ENCODE assay signal across 11 cellular contexts in genomic region chr19:7670150-7670784, GRCh38. TPM values are rescaled to one million over a fixed set of nuclear protein-coding genes. Genes with fewer than 3 reads are reported as not detected.
DNase-seq lines count a peak whose midpoint lies in the region; ATAC-seq, FAIRE-seq and TF ChIP-seq lines count a peak whose summit lies in the region.
"Had no signal": no experiment of that assay in that cellular context is flagged by ENCODE, and none has a peak within 500 bp of the region (broad histone marks: within the 10 kb centered on the region; RNA-seq: fewer than 3 reads in every experiment).

No MANE protein-coding gene starts in this region.

- peaks cover 29% of the 10 kb centered on the region for H3K27me3 Mint-ChIP-seq in activated CD8-positive, alpha-beta memory T cell treated with anti-CD3 and anti-CD28 coated beads, Interleukin-2, amount 10 ng/mL, durations not matched to agents 7 days and 5 days
- peaks cover 90% of the 10 kb centered on the region for H3K27me3 Mint-ChIP-seq in WTC11 (ENCODE audit: low read depth)
- H3K27me3 Mint-ChIP-seq in stimulated activated naive CD8-positive, alpha-beta T cell treated with anti-CD3 and anti-CD28 coated beads, Interleukin-15, Interleukin-2, amounts not matched to agents 100 ng/mL and 50 ng/mL, for 24 hours, result peaks cover 35% of the 10 kb centered on the region

- CTCF ChIA-PET in activated CD8-positive, alpha-beta memory T cell treated with anti-CD3 and anti-CD28 coated beads, Interleukin-2, amount 10 ng/mL, durations not matched to agents 7 days and 5 days (lab: Charles Lee), result interaction anchor here (1.6 to 2.8 kb wide), 6 partner anchors 10 to 303 kb away, joined by 4 to 23 read pairs (median 6); partner anchors contain the start of gene TRAPPC5
- CTCF ChIA-PET in WTC11 (lab: Charles Lee), result interaction anchor here (1.5 to 5.5 kb wide), 4 partner anchors 10 to 129 kb away, joined by 4 to 57 read pairs (median 18); partner anchors contain the start of gene TRAPPC5

- H3K36me3 Mint-ChIP-seq in activated CD8-positive, alpha-beta memory T cell treated with anti-CD3 and anti-CD28 coated beads, Interleukin-2, amount 10 ng/mL, durations not matched to agents 7 days and 5 days, result no peaks in the 10 kb centered on the region
- H3K36me3 Mint-ChIP-seq in WTC11, result no peaks in the 10 kb centered on the region; the same call in 1 of the 2 replicates
- no peaks in the 10 kb centered on the region for H3K36me3 Mint-ChIP-seq in stimulated activated naive CD8-positive, alpha-beta T cell treated with anti-CD3 and anti-CD28 coated beads, Interleukin-15, Interleukin-2, amounts not matched to agents 100 ng/mL and 50 ng/mL, for 24 hours (ENCODE audit: low read depth)

- FAIRE-seq in GM12891 (lab: Jason Lieb, UNC), result no peak

- peak; percentile 57 for DNase-seq in activated CD8-positive, alpha-beta memory T cell treated with anti-CD3 and anti-CD28 coated beads, Interleukin-2, amount 10 ng/mL, durations not matched to agents 7 days and 5 days
- no peak for DNase-seq in activated CD8-positive, alpha-beta memory T cell treated with anti-CD3 and anti-CD28 coated beads, Interleukin-2, amount 50 U/mL, for 48 hours
- DNase-seq in WTC11 (ENCODE audit: low spot score) (peak; percentile 49), SKM-1 (lab: John Stamatoyannopoulos, UW; ENCODE audit: unreplicated experiment) (no peak), GM12891 (ENCODE audit: insufficient read length, low spot score) (no peak)
- no peak for DNase-seq in stimulated activated CD4-positive, alpha-beta T cell treated with anti-CD3 and anti-CD28 coated beads, Interleukin-4, amount 100 ng/mL, for 4 hours

- no peak overlapping the region for H3K27ac Mint-ChIP-seq in activated CD8-positive, alpha-beta memory T cell treated with anti-CD3 and anti-CD28 coated beads, Interleukin-2, amount 10 ng/mL, durations not matched to agents 7 days and 5 days
- no peak overlapping the region for H3K27ac Mint-ChIP-seq in WTC11
- no peak overlapping the region for H3K27ac Mint-ChIP-seq in stimulated activated naive CD8-positive, alpha-beta T cell treated with anti-CD3 and anti-CD28 coated beads, Interleukin-15, Interleukin-2, amounts not matched to agents 100 ng/mL and 50 ng/mL, for 24 hours

- peak; percentile 60 for ATAC-seq in activated CD8-positive, alpha-beta memory T cell treated with anti-CD3 and anti-CD28 coated beads, Interleukin-2, amount 10 ng/mL, durations not matched to agents 7 days and 5 days
- ATAC-seq in WTC11, result peak; percentile 36

- H3K4me3 ChIP-seq in iPS-11a (ENCODE audit: low read depth, low read length), result peak overlapping the region; percentile 51
- H3K4me3 ChIP-seq: thoracic aorta had no signal

- TF ChIP-seq POLR2A in GM12891 (IDR thresholded peaks at IDR 0.05; ENCODE audit: low read depth, low read length), result no peak

- no peak for TF ChIP-seq CTCF in WTC11 (IDR thresholded peaks at IDR 0.05)

- POLR2A ChIA-PET in WTC11 (lab: Charles Lee), result no interaction called here

- peak overlapping the region; percentile 46 for H3K4me3 Mint-ChIP-seq in activated CD8-positive, alpha-beta memory T cell treated with anti-CD3 and anti-CD28 coated beads, Interleukin-2, amount 10 ng/mL, durations not matched to agents 7 days and 5 days
- peak overlapping the region; percentile 86 for H3K4me3 Mint-ChIP-seq in WTC11
- peak overlapping the region; percentile 48 for H3K4me3 Mint-ChIP-seq in stimulated activated naive CD8-positive, alpha-beta T cell treated with anti-CD3 and anti-CD28 coated beads, Interleukin-15, Interleukin-2, amounts not matched to agents 100 ng/mL and 50 ng/mL, for 24 hours

- no peaks in the 10 kb centered on the region for H3K9me3 Mint-ChIP-seq in activated CD8-positive, alpha-beta memory T cell treated with anti-CD3 and anti-CD28 coated beads, Interleukin-2, amount 10 ng/mL, durations not matched to agents 7 days and 5 days (ENCODE audit: low read depth)
- H3K9me3 Mint-ChIP-seq in WTC11, result peaks cover 5% of the 10 kb centered on the region
- no peaks in the 10 kb centered on the region for H3K9me3 Mint-ChIP-seq in stimulated activated naive CD8-positive, alpha-beta T cell treated with anti-CD3 and anti-CD28 coated beads, Interleukin-15, Interleukin-2, amounts not matched to agents 100 ng/mL and 50 ng/mL, for 24 hours

- H3K4me1 Mint-ChIP-seq in activated CD8-positive, alpha-beta memory T cell treated with anti-CD3 and anti-CD28 coated beads, Interleukin-2, amount 10 ng/mL, durations not matched to agents 7 days and 5 days, result peaks cover 18% of the 10 kb centered on the region
- H3K4me1 Mint-ChIP-seq in WTC11, result peaks cover 9% of the 10 kb centered on the region
- H3K4me1 Mint-ChIP-seq in stimulated activated naive CD8-positive, alpha-beta T cell treated with anti-CD3 and anti-CD28 coated beads, Interleukin-15, Interleukin-2, amounts not matched to agents 100 ng/mL and 50 ng/mL, for 24 hours (ENCODE audit: low read depth), result peaks cover 18% of the 10 kb centered on the region

TF ChIP-seq in WTC11, 78 proteins besides CTCF, POLR2A, EP300 and RAD21 (continues in another document):
- TF ChIP-seq ATF1 (CRISPR knock-in tag; IDR thresholded peaks at IDR 0.05) (no peak), ERG (CRISPR knock-in tag; IDR thresholded peaks at IDR 0.05) (no peak)

TF ChIP-seq in GM12891, 5 proteins besides CTCF, POLR2A, EP300 and RAD21:
- TF ChIP-seq POU2F2 (IDR thresholded peaks at IDR 0.05; ENCODE audit: low read depth, low read length), result no peak
- TF ChIP-seq POLR2AphosphoS5 (IDR thresholded peaks at IDR 0.05; ENCODE audit: low read depth, low read length), result no peak
- TF ChIP-seq SPI1 (IDR thresholded peaks at IDR 0.05; ENCODE audit: low read depth, low read length), result no peak
- TF ChIP-seq PAX5 (IDR thresholded peaks at IDR 0.05; ENCODE audit: insufficient read depth, low read length, severe bottlenecking), result no peak
- TF ChIP-seq TAF1 (IDR thresholded peaks at IDR 0.05; ENCODE audit: low read depth, low read length), result no peak

RNA-seq across cellular contexts. Expression of gene RETN, which starts 1.4 kb away (rescaled TPM):
- total RNA-seq in activated CD8-positive, alpha-beta memory T cell treated with anti-CD3 and anti-CD28 coated beads, Interleukin-2, amount 10 ng/mL, durations not matched to agents 7 days and 5 days, result not detected
- total RNA-seq in WTC11 (2021), result not detected in 3 replicates
- polyA plus RNA-seq in GM12891 (2012; ENCODE audit: low read depth, missing spikeins), result not detected
- total RNA-seq: M059J, pulmonary artery endothelial cell, thoracic aorta had no signal

RNA-seq across cellular contexts. Expression of gene MCEMP1, which starts 6.6 kb away (rescaled TPM):
- total RNA-seq in activated CD8-positive, alpha-beta memory T cell treated with anti-CD3 and anti-CD28 coated beads, Interleukin-2, amount 10 ng/mL, durations not matched to agents 7 days and 5 days, result not detected
- total RNA-seq in WTC11 (2021), result not detected in 3 replicates
- 0.24 TPM for polyA plus RNA-seq in GM12891 (2012; ENCODE audit: low read depth, missing spikeins)
- total RNA-seq: M059J, pulmonary artery endothelial cell had no signal

RNA-seq across cellular contexts. Expression of gene TRAPPC5, which starts 10.4 kb away (rescaled TPM):
- 10 to 100 TPM; 80.1 to 91.0 TPM for total RNA-seq in activated CD8-positive, alpha-beta memory T cell treated with anti-CD3 and anti-CD28 coated beads, Interleukin-2, amount 10 ng/mL, durations not matched to agents 7 days and 5 days
- 122 to 127 TPM (median 124 TPM) in 3 replicates for total RNA-seq in WTC11 (2021)
- polyA plus RNA-seq in GM12891 (2012; ENCODE audit: low read depth, missing spikeins), result 179 TPM

RNA-seq across cellular contexts. Expression of gene FCER2, which starts 31.7 kb away (rescaled TPM):
- under 1 TPM in 1 of 2 experiments, not detected in 1; 0.23 TPM for total RNA-seq in activated CD8-positive, alpha-beta memory T cell treated with anti-CD3 and anti-CD28 coated beads, Interleukin-2, amount 10 ng/mL, durations not matched to agents 7 days and 5 days
- total RNA-seq in WTC11 (2021), result 0.37 to 0.48 TPM (median 0.46 TPM) in 3 replicates
- 641 TPM for polyA plus RNA-seq in GM12891 (2012; ENCODE audit: low read depth, missing spikeins)
- total RNA-seq: M059J, pulmonary artery endothelial cell had no signal

RNA-seq across cellular contexts. Expression of gene STXBP2, which starts 33.4 kb away (rescaled TPM):
- 100 to 1,000 TPM; 132 to 158 TPM for total RNA-seq in activated CD8-positive, alpha-beta memory T cell treated with anti-CD3 and anti-CD28 coated beads, Interleukin-2, amount 10 ng/mL, durations not matched to agents 7 days and 5 days
- 68.9 to 79.3 TPM (median 73.0 TPM) in 3 replicates for total RNA-seq in WTC11 (2021)
- polyA plus RNA-seq in GM12891 (2012; ENCODE audit: low read depth, missing spikeins), result 69.1 TPM

Comparison
In these comparisons a context has a peak if more than half of its experiments do, and no peak if none do; other contexts are left out.
1. DNase-seq: peak in activated CD8-positive, alpha-beta memory T cell treated with anti-CD3 and anti-CD28 coated beads, Interleukin-2, amount 10 ng/mL, durations not matched to agents 7 days and 5 days (single experiment) and WTC11 (single experiment); none in activated CD8-positive, alpha-beta memory T cell treated with anti-CD3 and anti-CD28 coated beads, Interleukin-2, amount 50 U/mL, for 48 hours (single experiment), SKM-1 (single experiment), GM12891 (single experiment) and stimulated activated CD4-positive, alpha-beta T cell treated with anti-CD3 and anti-CD28 coated beads, Interleukin-4, amount 100 ng/mL, for 4 hours (0 of 2).
2. Peak in every context shown above with its lines, with median percentiles within 50 percentile points of each other: H3K4me3 Mint-ChIP-seq.